In genomic region chr5:15424769-15425168, GRCh38 we compare ENCODE assay signal across 23 cellular contexts.
"Had no signal": no experiment of that assay in that cellular context is flagged by ENCODE, and none has a peak within 500 bp of the region (broad histone marks: within the 10 kb centered on the region; RNA-seq: fewer than 3 reads in every experiment).

No MANE protein-coding gene starts in this region.

- H3K27ac ChIP-seq: colonic mucosa, epithelial cell of prostate, esophagus squamous epithelium, gastrocnemius medialis, heart right ventricle, left lung, lower lobe of right lung had no signal

- H3K4me3 Mint-ChIP-seq: dendritic cell treated with granulocyte-macrophage colony-stimulating factor and Interleukin-4, amounts not matched to agents 40 ng/mL and 50 ng/mL, for 4 days; effector memory CD8-positive, alpha-beta T cell; endodermal cell had no signal

- DNase-seq: colonic mucosa; cortex of kidney; effector CD8-positive, alpha-beta T cell; effector memory CD8-positive, alpha-beta T cell; endodermal cell; erythroblast; esophagus squamous epithelium; foreskin fibroblast; foreskin melanocyte; gastrocnemius medialis; glutamatergic neuron; head of caudate nucleus; heart right ventricle; hippocampal formation; left cardiac atrium; left lung; left ventricle myocardium superior; lower lobe of right lung; mesenchymal stem cell; midbrain had no signal

- H3K9me3 ChIP-seq: colonic mucosa, esophagus squamous epithelium, gastrocnemius medialis, left lung, lower lobe of right lung had no signal

- ATAC-seq: effector memory CD8-positive, alpha-beta T cell; esophagus mucosa; gastrocnemius medialis; heart right ventricle; left cardiac atrium; left lung; left ventricle myocardium superior; lower lobe of right lung had no signal

- H3K9me3 Mint-ChIP-seq: endodermal cell had no signal

- H3K27me3 ChIP-seq: colonic mucosa, esophagus squamous epithelium, gastrocnemius medialis, heart right ventricle, left lung had no signal

- H3K4me1 ChIP-seq: colonic mucosa, gastrocnemius medialis, heart right ventricle, left lung, lower lobe of right lung had no signal

- H3K27me3 Mint-ChIP-seq: dendritic cell treated with granulocyte-macrophage colony-stimulating factor and Interleukin-4, amounts not matched to agents 40 ng/mL and 50 ng/mL, for 4 days; effector memory CD8-positive, alpha-beta T cell had no signal

- H3K36me3 ChIP-seq: colonic mucosa, esophagus squamous epithelium, gastrocnemius medialis, heart right ventricle, left lung, lower lobe of right lung had no signal

- H3K27ac Mint-ChIP-seq: dendritic cell treated with granulocyte-macrophage colony-stimulating factor and Interleukin-4, amounts not matched to agents 40 ng/mL and 50 ng/mL, for 4 days; effector memory CD8-positive, alpha-beta T cell had no signal

- H3K4me3 ChIP-seq: colonic mucosa, esophagus squamous epithelium, left lung, lower lobe of right lung had no signal
